Comparison of ENCODE assay signal across 19 cellular contexts in the genomic region with DNA sequence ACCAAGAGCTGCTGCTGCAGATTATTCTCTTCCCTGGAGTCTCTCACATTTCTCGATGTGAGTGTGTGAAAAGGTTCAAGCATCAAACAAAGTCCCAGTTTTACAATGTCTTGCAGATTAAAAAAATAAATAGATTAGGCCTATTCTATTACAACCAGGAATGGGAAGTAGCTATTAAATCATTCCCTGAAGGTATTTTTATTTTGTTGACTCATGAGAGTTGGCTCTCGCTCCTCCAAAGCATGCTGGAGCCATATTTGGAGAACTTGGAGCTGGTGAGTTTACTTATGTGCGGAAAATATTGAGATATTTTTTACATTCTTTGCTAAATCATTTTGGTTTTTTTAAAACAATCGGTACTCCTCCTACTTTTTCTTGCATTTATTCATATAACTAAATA.
DNase-seq lines count a peak whose midpoint lies in the region; ATAC-seq, FAIRE-seq and TF ChIP-seq lines count a peak whose summit lies in the region.
"Had no signal": no experiment of that assay in that cellular context is flagged by ENCODE, and none has a peak within 500 bp of the region (broad histone marks: within the 10 kb centered on the region; RNA-seq: fewer than 3 reads in every experiment).

No MANE protein-coding gene starts in this region.

- peak; percentile 61 for FAIRE-seq in endometrium (lab: Jason Lieb, UNC)
- FAIRE-seq: D721Med, RCC 7860 had no signal

- no peak overlapping the region for H3K4me3 Mint-ChIP-seq in natural killer cell
- no peak overlapping the region for H3K4me3 Mint-ChIP-seq in activated T-helper 17 cell treated with anti-CD3 and anti-CD28 coated beads, Interleukin-2, amount 50 U/mL, for 72 hours
- H3K4me3 Mint-ChIP-seq: CD8-positive, alpha-beta T cell; HFFc6 had no signal

- H3K27ac Mint-ChIP-seq in natural killer cell: no peak overlapping the region
- H3K27ac Mint-ChIP-seq in activated T-helper 17 cell treated with anti-CD3 and anti-CD28 coated beads, Interleukin-2, amount 50 U/mL, for 72 hours: no peak overlapping the region
- H3K27ac Mint-ChIP-seq: CD8-positive, alpha-beta T cell; HFFc6 had no signal

- DNase-seq in T1000 (lab: John Stamatoyannopoulos, UW) (peak; percentile 6), myocyte (ENCODE audit: low read depth) (peak; percentile 3), iPS-NIHi7 (ENCODE audit: extremely low spot score) (no peak), natural killer cell (no peak)
- DNase-seq: CD8-positive, alpha-beta T cell; DMS79 treated with DMSO at 0.1 percent for 48 hours; GF-D8; GOT3; HFFc6; NCI-H1417; NCI-H2029; NCI-H2171 treated with DMSO at 0.1 percent for 48 hours; NCI-H510A; SHP77 had no signal

- ATAC-seq in HG03095 (IDR thresholded peaks at IDR 0.05; ENCODE audit: unreplicated experiment): no peak
- no peak for ATAC-seq in natural killer cell
- ATAC-seq in activated T-helper 17 cell treated with anti-CD3 and anti-CD28 coated beads, Interleukin-2, amount 50 U/mL, for 72 hours (replicated peaks): no peak
- ATAC-seq: CD8-positive, alpha-beta T cell had no signal

- intact Hi-C loops in natural killer cell (cut with micrococcal nuclease): no loop called here

- TF ChIP-seq CTCF in natural killer cell (IDR thresholded peaks at IDR 0.05): no peak

- H3K4me1 Mint-ChIP-seq in natural killer cell: no peaks in the 10 kb centered on the region
- H3K4me1 Mint-ChIP-seq in activated T-helper 17 cell treated with anti-CD3 and anti-CD28 coated beads, Interleukin-2, amount 50 U/mL, for 72 hours: no peaks in the 10 kb centered on the region

- H3K36me3 Mint-ChIP-seq in natural killer cell: no peaks in the 10 kb centered on the region
- H3K36me3 Mint-ChIP-seq in activated T-helper 17 cell treated with anti-CD3 and anti-CD28 coated beads, Interleukin-2, amount 50 U/mL, for 72 hours (ENCODE audit: low read depth): no peaks in the 10 kb centered on the region
- H3K36me3 Mint-ChIP-seq: CD8-positive, alpha-beta T cell had no signal

- H3K27me3 Mint-ChIP-seq in natural killer cell (ENCODE audit: low read depth in 2 of 2): no peaks in the 10 kb centered on the region
- peaks cover 9% of the 10 kb centered on the region for H3K27me3 Mint-ChIP-seq in activated T-helper 17 cell treated with anti-CD3 and anti-CD28 coated beads, Interleukin-2, amount 50 U/mL, for 72 hours

- peaks cover 0 to 4% of the 10 kb centered on the region in 2 donors for H3K9me3 Mint-ChIP-seq in natural killer cell
- no peaks in the 10 kb centered on the region for H3K9me3 Mint-ChIP-seq in activated T-helper 17 cell treated with anti-CD3 and anti-CD28 coated beads, Interleukin-2, amount 50 U/mL, for 72 hours
- H3K9me3 Mint-ChIP-seq: CD8-positive, alpha-beta T cell had no signal

Comparison
In these comparisons a context has a peak if more than half of its experiments do, and no peak if none do; other contexts are left out.
1. DNase-seq: peak in T1000 (single experiment) and myocyte (single experiment); none in iPS-NIHi7 (single experiment) and natural killer cell (single experiment).